Comparison of ENCODE assay signal across 13 cellular contexts in the genomic region with DNA sequence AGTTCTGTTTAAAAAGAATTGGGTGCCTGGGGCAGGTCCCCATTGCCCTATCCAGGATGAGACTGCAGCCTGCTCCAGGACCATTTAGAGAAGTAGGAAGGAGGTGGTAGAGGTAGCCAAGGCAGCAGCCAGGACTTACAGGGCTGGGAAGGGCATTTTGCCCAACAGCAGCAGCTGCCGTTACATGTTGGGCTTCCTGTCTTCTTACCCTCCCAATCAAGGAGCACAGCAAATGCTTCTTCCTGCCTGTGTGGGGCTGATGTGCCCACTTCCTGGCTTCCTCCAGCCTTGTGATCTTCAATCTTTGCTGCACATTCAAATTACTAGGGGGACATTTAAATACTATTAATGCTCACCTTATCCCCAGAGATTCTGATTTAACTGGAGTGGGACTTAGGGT.
DNase-seq lines count a peak whose midpoint lies in the region; ATAC-seq and TF ChIP-seq lines count a peak whose summit lies in the region.
"Had no signal": no experiment of that assay in that cellular context is flagged by ENCODE, and none has a peak within 500 bp of the region (broad histone marks: within the 10 kb centered on the region; RNA-seq: fewer than 3 reads in every experiment).

No MANE protein-coding gene starts in this region.

- TF ChIP-seq POLR2A in spleen (IDR thresholded peaks at IDR 0.05), result no peak

- H3K27me3 ChIP-seq in adipocyte (replicated peaks; ENCODE audit: control insufficient read depth, insufficient read depth, low read length), result no peaks in the 10 kb centered on the region
- no peaks in the 10 kb centered on the region for H3K27me3 ChIP-seq in spleen (replicated peaks in 1 of 7)
- H3K27me3 ChIP-seq in smooth muscle cell (ENCODE audit: low read depth), result no peaks in the 10 kb centered on the region
- H3K27me3 ChIP-seq: pancreas had no signal

- CTCF ChIA-PET in activated CD4-positive, alpha-beta T cell treated with anti-CD3 and anti-CD28 coated beads for 36 hours (lab: Charles Lee), result interaction anchor here (1.1 to 1.3 kb wide), 2 partner anchors 11 to 421 kb away, joined by 3 to 4 read pairs; no protein-coding TSS in a partner anchor
- CTCF ChIA-PET in T-cell (lab: Charles Lee), result interaction anchor here in 1 of 2 donors (1.1 kb wide), 1 partner anchor 421 kb away, joined by 4 read pairs; no protein-coding TSS in a partner anchor

- H3K9ac ChIP-seq in adipocyte (ENCODE audit: low read length), result peak overlapping the region; percentile 75
- H3K9ac ChIP-seq in smooth muscle cell (ENCODE audit: low read depth), result no peak overlapping the region

- ATAC-seq in activated CD4-positive, alpha-beta T cell treated with anti-CD3 and anti-CD28 coated beads for 36 hours, result peak; percentile 43
- peak; percentile 91 to 96 (median 94) for ATAC-seq in T-cell (replicated peaks in 1 of 4)
- ATAC-seq: pancreas had no signal

- no peak overlapping the region for H2AFZ ChIP-seq in smooth muscle cell (ENCODE audit: low read depth)

- no peak overlapping the region for H3K4me2 ChIP-seq in smooth muscle cell

- TF ChIP-seq CTCF in spleen (IDR thresholded peaks at IDR 0.05 in 8 of 11, conservative IDR thresholded peaks at IDR 0.05 in 3 of 11) (no peak), smooth muscle cell (IDR thresholded peaks at IDR 0.05; ENCODE audit: borderline replicate concordance, insufficient read depth, poor library complexity, severe bottlenecking) (no peak)

- H4K20me1 ChIP-seq in smooth muscle cell (ENCODE audit: low read depth), result no peaks in the 10 kb centered on the region

- H3K9me3 Mint-ChIP-seq in activated CD4-positive, alpha-beta T cell treated with anti-CD3 and anti-CD28 coated beads for 36 hours (ENCODE audit: low read depth), result no peaks in the 10 kb centered on the region
- peaks cover 0 to 8% (median 0%) of the 10 kb centered on the region in 3 donors for H3K9me3 Mint-ChIP-seq in T-cell

- H3K27me3 Mint-ChIP-seq in activated CD4-positive, alpha-beta T cell treated with anti-CD3 and anti-CD28 coated beads for 36 hours, result no peaks in the 10 kb centered on the region
- no peaks in the 10 kb centered on the region for H3K27me3 Mint-ChIP-seq in T-cell

- H3K36me3 Mint-ChIP-seq in activated CD4-positive, alpha-beta T cell treated with anti-CD3 and anti-CD28 coated beads for 36 hours (ENCODE audit: low read depth), result no peaks in the 10 kb centered on the region
- no peaks in the 10 kb centered on the region for H3K36me3 Mint-ChIP-seq in T-cell

- intact Hi-C loops in activated CD4-positive, alpha-beta T cell treated with anti-CD3 and anti-CD28 coated beads for 36 hours (cut with DNase I, micrococcal nuclease), result no loop called here
- intact Hi-C loops in spleen (cut with DNase I; ENCODE audit: low total_unique reads), result no loop called here

- peaks cover 59% of the 10 kb centered on the region for H3K4me1 ChIP-seq in adipocyte (ENCODE audit: control insufficient read depth, insufficient read depth, low read length)
- peaks cover 8 to 30% (median 14%) of the 10 kb centered on the region in 6 donors for H3K4me1 ChIP-seq in spleen
- peaks cover 15% of the 10 kb centered on the region for H3K4me1 ChIP-seq in smooth muscle cell (ENCODE audit: low read depth)
- H3K4me1 ChIP-seq: pancreas had no signal

- no peaks in the 10 kb centered on the region for H3K36me3 ChIP-seq in adipocyte (ENCODE audit: control insufficient read depth, insufficient read depth, low read length, severe bottlenecking)
- H3K36me3 ChIP-seq in spleen, result no peaks in the 10 kb centered on the region
- H3K36me3 ChIP-seq in smooth muscle cell (ENCODE audit: low read depth), result no peaks in the 10 kb centered on the region
- H3K36me3 ChIP-seq: pancreas had no signal

- H3K4me3 ChIP-seq in adipocyte (ENCODE audit: low read length) (no peak overlapping the region), spleen (no peak overlapping the region), smooth muscle cell (no peak overlapping the region)
- H3K4me3 ChIP-seq: pancreas had no signal

- peak overlapping the region; percentile 68 for H3K27ac Mint-ChIP-seq in activated CD4-positive, alpha-beta T cell treated with anti-CD3 and anti-CD28 coated beads for 36 hours
- peak overlapping the region; percentile 97 for H3K27ac Mint-ChIP-seq in T-cell

- H3K4me3 Mint-ChIP-seq in activated CD4-positive, alpha-beta T cell treated with anti-CD3 and anti-CD28 coated beads for 36 hours, result no peak overlapping the region
- peak overlapping the region; percentile 22 to 78 (median 34) for H3K4me3 Mint-ChIP-seq in T-cell

- peaks cover 59% of the 10 kb centered on the region for H3K4me1 Mint-ChIP-seq in activated CD4-positive, alpha-beta T cell treated with anti-CD3 and anti-CD28 coated beads for 36 hours
- H3K4me1 Mint-ChIP-seq in T-cell, result peaks cover 73 to 80% (median 77%) of the 10 kb centered on the region in 3 donors

- POLR2A ChIA-PET in activated CD4-positive, alpha-beta T cell treated with anti-CD3 and anti-CD28 coated beads for 36 hours (lab: Charles Lee), result no interaction called here
- POLR2A ChIA-PET in T-cell (lab: Charles Lee), result no interaction called here

- H3K79me2 ChIP-seq in smooth muscle cell (ENCODE audit: low read depth), result no peaks in the 10 kb centered on the region

- H3K27ac ChIP-seq in spleen (peak overlapping the region in 4 of 8 donors; percentile 36 to 73 (median 45)), smooth muscle cell (ENCODE audit: low read depth) (no peak overlapping the region)
- H3K27ac ChIP-seq: HL-60, pancreas, VCaP had no signal

- H3F3A ChIP-seq in smooth muscle cell (ENCODE audit: low read depth), result peaks cover 17% of the 10 kb centered on the region

- 0 to 9% (median 0%) methylated on average over 1 of the region's 1 CpG; no CpG with 5 or more reads in 1 of the 5 donors for WGBS in spleen, 5 donors
- 86% methylated on average over 1 of the region's 1 CpG for WGBS in smooth muscle cell (ENCODE audit: low lambda C conversion rate)

- DNase-seq in activated CD4-positive, alpha-beta T cell treated with anti-CD3 and anti-CD28 coated beads for 36 hours, result peak; percentile 34
- DNase-seq in activated CD4-positive, alpha-beta T cell treated with anti-CD3 and anti-CD28 coated beads, Interleukin-2, amount 50 U/mL, for 4 hours, result no peak
- DNase-seq in T-cell, result peak; percentile 16 to 65 (median 39)
- DNase-seq in adipocyte (ENCODE audit: low read depth), result no peak
- DNase-seq in spleen, result peak; percentile 75
- no peak for DNase-seq in NCI-H1436 (lab: John Stamatoyannopoulos, UW)
- no peak for DNase-seq in AML-193 (lab: John Stamatoyannopoulos, UW)
- DNase-seq in smooth muscle cell (lab: John Stamatoyannopoulos, UW; ENCODE audit: unreplicated experiment), result no peak
- DNase-seq: ACHN, H7, pancreas had no signal

- H3K9me3 ChIP-seq in adipocyte (ENCODE audit: control insufficient read depth, low read length), result no peaks in the 10 kb centered on the region
- H3K9me3 ChIP-seq in spleen, result no peaks in the 10 kb centered on the region
- no peaks in the 10 kb centered on the region for H3K9me3 ChIP-seq in smooth muscle cell (replicated peaks; ENCODE audit: low read depth)
- H3K9me3 ChIP-seq: pancreas had no signal

Comparison
In these comparisons a context has a peak if more than half of its experiments do, and no peak if none do; other contexts are left out.
1. DNase-seq: peak in activated CD4-positive, alpha-beta T cell treated with anti-CD3 and anti-CD28 coated beads for 36 hours (single experiment), T-cell (34 of 34) and spleen (single experiment); none in activated CD4-positive, alpha-beta T cell treated with anti-CD3 and anti-CD28 coated beads, Interleukin-2, amount 50 U/mL, for 4 hours (0 of 2), adipocyte (single experiment), NCI-H1436 (single experiment), AML-193 (0 of 2) and smooth muscle cell (single experiment).